In the genomic region with DNA sequence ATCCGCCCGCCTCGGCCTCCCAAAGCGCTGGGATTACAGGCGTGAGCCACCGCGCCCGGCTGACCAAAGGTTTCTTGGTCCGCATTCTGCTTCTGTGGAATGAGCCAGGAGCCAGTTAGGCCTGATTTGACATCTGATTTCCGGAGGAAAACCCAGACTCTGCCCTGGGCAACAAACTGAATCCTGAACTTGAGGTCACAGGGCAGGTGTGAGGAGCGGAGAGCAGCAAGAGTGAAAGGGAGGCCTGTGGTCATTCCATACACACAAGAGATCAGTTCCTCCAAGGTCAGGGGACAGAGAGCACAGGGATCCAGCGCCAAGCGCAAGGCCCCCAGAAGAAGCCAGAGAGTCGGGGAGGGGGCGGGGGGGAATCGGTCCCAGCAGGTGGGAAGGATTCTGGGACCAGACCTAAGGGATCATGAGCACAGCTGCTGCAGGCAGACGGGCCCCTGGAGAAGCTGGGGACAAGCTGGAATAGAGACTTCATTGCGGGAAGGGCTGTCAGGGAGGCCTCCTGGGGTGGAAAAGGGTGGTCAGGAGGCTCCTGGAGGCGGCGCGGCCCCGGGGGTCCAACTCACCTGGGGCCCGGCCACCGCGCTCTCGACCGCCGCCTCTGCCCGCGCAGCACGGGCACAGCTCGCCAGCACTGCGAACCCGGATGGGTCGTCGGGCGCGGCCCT, we compare ENCODE assay signal across 1 cellular context.
TF ChIP-seq lines count a peak whose summit lies in the region.

No MANE protein-coding gene starts in this region.

TF ChIP-seq in HepG2, 621 proteins besides CTCF, POLR2A, EP300 and RAD21 (continued from another document):
- TF ChIP-seq ZBTB40 (IDR thresholded peaks at IDR 0.05), result no peak
- 0 out of 2 replicates have a peak, but pooled peaks have one; percentile 51 for TF ChIP-seq ZBTB40 (CRISPR knock-in tag; IDR thresholded peaks at IDR 0.05)
- peak; percentile 57 for TF ChIP-seq TARDBP (CRISPR knock-in tag; IDR thresholded peaks at IDR 0.05)
- TF ChIP-seq ZFX (CRISPR knock-in tag; IDR thresholded peaks at IDR 0.05; ENCODE audit: low read depth), result peak; percentile 76
- TF ChIP-seq BRCA1 (CRISPR knock-in tag; IDR thresholded peaks at IDR 0.05), result no peak
- TF ChIP-seq MAZ (IDR thresholded peaks at IDR 0.05; ENCODE audit: borderline replicate concordance, low read depth, low read length), result no peak
- peak; percentile 46 for TF ChIP-seq MAZ (CRISPR knock-in tag; IDR thresholded peaks at IDR 0.05; ENCODE audit: low read depth)
- TF ChIP-seq GABPA (IDR thresholded peaks at IDR 0.05; ENCODE audit: low read depth, low read length), result no peak
- peak; percentile 20; the same call in 1 of the 2 replicates for TF ChIP-seq GABPA (CRISPR knock-in tag; IDR thresholded peaks at IDR 0.05; ENCODE audit: low read depth)
- TF ChIP-seq SALL1 (CRISPR knock-in tag; IDR thresholded peaks at IDR 0.05), result peak; percentile 52; the same call in 1 of the 2 replicates
